Comparison of ENCODE assay signal across 8 cellular contexts in genomic region chr3:5197470-5198312, GRCh38. TPM values are rescaled to one million over a fixed set of nuclear protein-coding genes. Genes with fewer than 3 reads are reported as not detected.
DNase-seq lines count a peak whose midpoint lies in the region; ATAC-seq and TF ChIP-seq lines count a peak whose summit lies in the region.

No MANE protein-coding gene starts in this region.

- peak; percentile 63 for ATAC-seq in GM19372 (IDR thresholded peaks at IDR 0.05; ENCODE audit: low read depth, unreplicated experiment)
- ATAC-seq in HG03280 (IDR thresholded peaks at IDR 0.05; ENCODE audit: unreplicated experiment) = peak; percentile 61

- peak overlapping the region; percentile 90 for H3K27ac Mint-ChIP-seq in T-helper 2 cell treated with Interferon-gamma antibody and Interleukin-4, amounts not matched to agents 5 μg/mL and 100 μg/mL, for 36 hours

- H3K9me3 Mint-ChIP-seq in T-helper 2 cell treated with Interferon-gamma antibody and Interleukin-4, amounts not matched to agents 5 μg/mL and 100 μg/mL, for 36 hours = no peaks in the 10 kb centered on the region

- no peaks in the 10 kb centered on the region for H3K27me3 Mint-ChIP-seq in T-helper 2 cell treated with Interferon-gamma antibody and Interleukin-4, amounts not matched to agents 5 μg/mL and 100 μg/mL, for 36 hours (ENCODE audit: low read depth)

- peak overlapping the region; percentile 97 for H3K4me2 ChIP-seq in BLaER1

- peaks cover 83% of the 10 kb centered on the region for H3K36me3 Mint-ChIP-seq in T-helper 2 cell treated with Interferon-gamma antibody and Interleukin-4, amounts not matched to agents 5 μg/mL and 100 μg/mL, for 36 hours (ENCODE audit: low read depth)

- no peak for TF ChIP-seq CTCF in fibroblast of the aortic adventitia (IDR thresholded peaks at IDR 0.05; ENCODE audit: insufficient read depth, low read length)

- H3K4me1 ChIP-seq in BLaER1 (peaks cover 100% of the 10 kb centered on the region), subcutaneous abdominal adipose tissue (ENCODE audit: control insufficient read depth in 5 of 5, insufficient read depth in 5 of 5, low read length in 5 of 5) (peaks cover 0 to 37% (median 28%) of the 10 kb centered on the region in 5 donors)

- H3K36me3 ChIP-seq in BLaER1 (peaks cover 100% of the 10 kb centered on the region), subcutaneous abdominal adipose tissue (ENCODE audit: control insufficient read depth in 5 of 5, insufficient read depth in 5 of 5, low read length in 5 of 5) (peaks cover 13 to 29% (median 20%) of the 10 kb centered on the region in 5 donors)

- peak overlapping the region; percentile 71 for H3K4me3 Mint-ChIP-seq in T-helper 2 cell treated with Interferon-gamma antibody and Interleukin-4, amounts not matched to agents 5 μg/mL and 100 μg/mL, for 36 hours

- H3K9me3 ChIP-seq in BLaER1 (no peaks in the 10 kb centered on the region), subcutaneous abdominal adipose tissue (ENCODE audit: control insufficient read depth in 5 of 5, low read length in 5 of 5) (no peaks in the 10 kb centered on the region)

- H3K27ac ChIP-seq in BLaER1 (peak overlapping the region; percentile 100), subcutaneous abdominal adipose tissue (ENCODE audit: low read depth, low read length) (peak overlapping the region; percentile 21), substantia nigra (ENCODE audit: low read depth, low read length, poor library complexity, severe bottlenecking) (no peak overlapping the region)

- H3K4me3 ChIP-seq in BLaER1 (peak overlapping the region; percentile 98), fibroblast of the aortic adventitia (ENCODE audit: low read depth, low read length) (no peak overlapping the region), subcutaneous abdominal adipose tissue (ENCODE audit: low read depth in 1 of 5, low read length in 5 of 5) (no peak overlapping the region)

- peaks cover 100% of the 10 kb centered on the region for H4K20me1 ChIP-seq in BLaER1

- H3K4me1 Mint-ChIP-seq in T-helper 2 cell treated with Interferon-gamma antibody and Interleukin-4, amounts not matched to agents 5 μg/mL and 100 μg/mL, for 36 hours (ENCODE audit: low read depth) = peaks cover 59% of the 10 kb centered on the region

- peak; percentile 35 for DNase-seq in T-helper 2 cell treated with Interferon-gamma antibody and Interleukin-4, amounts not matched to agents 5 μg/mL and 100 μg/mL, for 36 hours (ENCODE audit: low spot score)
- DNase-seq in fibroblast of the aortic adventitia (ENCODE audit: low read depth) = peak; percentile 88
- DNase-seq in DMS153 treated with DMSO at 0.1 percent for 48 hours (lab: John Stamatoyannopoulos, UW; ENCODE audit: unreplicated experiment) = no peak
- no peak for DNase-seq in substantia nigra (lab: John Stamatoyannopoulos, UW)

- H3K9ac ChIP-seq in BLaER1 = peak overlapping the region; percentile 100
- H3K9ac ChIP-seq in subcutaneous abdominal adipose tissue (ENCODE audit: low read length in 5 of 5) = peak overlapping the region in 1 of 5 donors; percentile 38

- no peaks in the 10 kb centered on the region for H3K27me3 ChIP-seq in BLaER1
- H3K27me3 ChIP-seq in subcutaneous abdominal adipose tissue (ENCODE audit: control insufficient read depth in 5 of 5, insufficient read depth in 4 of 5, low read length in 5 of 5) = no peaks in the 10 kb centered on the region

RNA-seq across cellular contexts. Expression of gene EDEM1, which starts 10.2 kb away (rescaled TPM):
- total RNA-seq in fibroblast of the aortic adventitia (ENCODE audit: low replicate concordance) = 25.8 and 32.6 TPM in 2 replicates

Comparison
In these comparisons a context has a peak if more than half of its experiments do, and no peak if none do; other contexts are left out.
1. DNase-seq: peak in T-helper 2 cell treated with Interferon-gamma antibody and Interleukin-4, amounts not matched to agents 5 μg/mL and 100 μg/mL, for 36 hours (single experiment) and fibroblast of the aortic adventitia (single experiment); none in DMS153 treated with DMSO at 0.1 percent for 48 hours (single experiment) and substantia nigra (0 of 49).